Comparison of ENCODE assay signal across 21 cellular contexts in genomic region chr15:93249599-93249998, GRCh38.
"Had no signal": no experiment of that assay in that cellular context is flagged by ENCODE, and none has a peak within 500 bp of the region (broad histone marks: within the 10 kb centered on the region; RNA-seq: fewer than 3 reads in every experiment).

No MANE protein-coding gene starts in this region.

- H3K36me3 Mint-ChIP-seq: memory B cell; mesothelial cell of epicardium; natural killer cell; neural progenitor cell; stimulated activated naive B cell treated with anti-CD40 and anti-IgM and Interleukin-4, amounts not matched to agents 10 μg/mL and 1 μg/mL and 100 μg/mL, for 72 hours had no signal

- H3K4me1 ChIP-seq: sigmoid colon had no signal

- ATAC-seq: lower lobe of right lung; natural killer cell; stimulated activated naive CD8-positive, alpha-beta T cell treated with anti-CD3 and anti-CD28 coated beads, Interleukin-15, amount 100 ng/mL, for 72 hours had no signal

- H3K4me3 Mint-ChIP-seq: memory B cell; mesothelial cell of epicardium; natural killer cell; neural progenitor cell; stimulated activated naive B cell treated with anti-CD40 and anti-IgM and Interleukin-4, amounts not matched to agents 10 μg/mL and 1 μg/mL and 100 μg/mL, for 72 hours; stimulated activated naive CD8-positive, alpha-beta T cell treated with anti-CD3 and anti-CD28 coated beads, Interleukin-15, amount 100 ng/mL, for 72 hours had no signal

- H3K4me3 ChIP-seq: dorsolateral prefrontal cortex, heart right ventricle, left lung, lower lobe of right lung, neural progenitor cell, psoas muscle, sigmoid colon, skin epidermis had no signal

- H3K27me3 Mint-ChIP-seq: memory B cell; stimulated activated naive B cell treated with anti-CD40 and anti-IgM and Interleukin-4, amounts not matched to agents 10 μg/mL and 1 μg/mL and 100 μg/mL, for 72 hours; stimulated activated naive CD8-positive, alpha-beta T cell treated with anti-CD3 and anti-CD28 coated beads, Interleukin-15, amount 100 ng/mL, for 72 hours had no signal

- H3K27ac Mint-ChIP-seq: memory B cell; mesothelial cell of epicardium; natural killer cell; neural progenitor cell; stimulated activated naive B cell treated with anti-CD40 and anti-IgM and Interleukin-4, amounts not matched to agents 10 μg/mL and 1 μg/mL and 100 μg/mL, for 72 hours; stimulated activated naive CD8-positive, alpha-beta T cell treated with anti-CD3 and anti-CD28 coated beads, Interleukin-15, amount 100 ng/mL, for 72 hours had no signal

- H3K27ac ChIP-seq: dorsolateral prefrontal cortex, left lung, lower lobe of right lung, neural progenitor cell, psoas muscle, sigmoid colon, skin epidermis had no signal

- H3K36me3 ChIP-seq: heart right ventricle, left lung, lower lobe of right lung, neural progenitor cell, sigmoid colon had no signal

- H3K9me3 Mint-ChIP-seq: memory B cell; mesothelial cell of epicardium; natural killer cell; neural progenitor cell; stimulated activated naive B cell treated with anti-CD40 and anti-IgM and Interleukin-4, amounts not matched to agents 10 μg/mL and 1 μg/mL and 100 μg/mL, for 72 hours; stimulated activated naive CD8-positive, alpha-beta T cell treated with anti-CD3 and anti-CD28 coated beads, Interleukin-15, amount 100 ng/mL, for 72 hours had no signal

- H2AFZ ChIP-seq: neural progenitor cell had no signal

- H3K4me2 ChIP-seq: neural progenitor cell had no signal

- H3K27me3 ChIP-seq: left lung, neural progenitor cell, sigmoid colon had no signal

- DNase-seq: cortex of kidney; dorsolateral prefrontal cortex; effector CD8-positive, alpha-beta T cell; heart right ventricle; hypothalamus; left lung; lower lobe of right lung; natural killer cell; occipital lobe; psoas muscle; retina; sigmoid colon; stimulated activated CD4-positive, alpha-beta T cell treated with anti-CD3 and anti-CD28 coated beads, Interleukin-2, amount 100 ng/mL, for 24 hours; stimulated activated CD4-positive, alpha-beta T cell treated with anti-CD3 and anti-CD28 coated beads, Interleukin-4, amount 100 ng/mL, for 4 hours; stimulated activated naive B cell treated with anti-CD40 and anti-IgM and Interleukin-4, amounts not matched to agents 10 μg/mL and 1 μg/mL and 100 μg/mL, for 72 hours; stimulated activated naive CD8-positive, alpha-beta T cell treated with anti-CD3 and anti-CD28 coated beads, Interleukin-15, amount 100 ng/mL, for 72 hours; substantia nigra had no signal

- H3K9me3 ChIP-seq: heart right ventricle, left lung, lower lobe of right lung, psoas muscle, sigmoid colon had no signal

- H3K4me1 Mint-ChIP-seq: memory B cell; natural killer cell; stimulated activated naive B cell treated with anti-CD40 and anti-IgM and Interleukin-4, amounts not matched to agents 10 μg/mL and 1 μg/mL and 100 μg/mL, for 72 hours; stimulated activated naive CD8-positive, alpha-beta T cell treated with anti-CD3 and anti-CD28 coated beads, Interleukin-15, amount 100 ng/mL, for 72 hours had no signal

- H3K9ac ChIP-seq: neural progenitor cell had no signal
